In the genomic region with DNA sequence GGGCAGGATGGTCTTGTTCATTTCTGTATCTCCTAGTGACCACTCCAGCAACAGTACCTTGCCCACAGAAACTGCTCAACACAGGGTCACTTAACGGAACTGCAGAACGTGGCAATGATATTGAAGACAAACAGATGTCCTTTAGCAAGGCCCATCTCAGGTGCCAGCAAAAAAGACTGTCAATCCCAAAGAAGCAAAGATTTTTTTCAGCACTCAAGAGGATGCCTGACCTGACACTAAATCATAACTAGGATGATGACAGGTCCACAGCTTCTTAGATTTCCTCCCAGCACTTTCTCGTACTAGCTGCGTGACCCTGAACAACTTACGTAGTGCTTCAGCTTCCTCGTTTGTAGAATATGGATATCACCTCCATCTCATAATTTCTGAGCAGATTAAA, we compare ENCODE assay signal across 24 cellular contexts.
"Had no signal": no experiment of that assay in that cellular context is flagged by ENCODE, and none has a peak within 500 bp of the region (broad histone marks: within the 10 kb centered on the region; RNA-seq: fewer than 3 reads in every experiment).

No MANE protein-coding gene starts in this region.

- H3K27me3 ChIP-seq: gastroesophageal sphincter, hepatocyte, neutrophil, testis, transverse colon had no signal

- H3K27ac ChIP-seq: gastroesophageal sphincter, hepatocyte, left ventricle myocardium inferior, neutrophil, skin epidermis, testis, transverse colon had no signal

- H3K4me1 ChIP-seq: testis had no signal

- DNase-seq: activated B cell treated with CpG ODN at 0.5 μM for 24 hours; activated CD4-positive, alpha-beta T cell treated with anti-CD3 and anti-CD28 coated beads, Interleukin-2, amount 50 U/mL, for 1 hour; activated CD8-positive, alpha-beta memory T cell treated with anti-CD3 and anti-CD28 coated beads, Interleukin-2, amount 10 ng/mL, durations not matched to agents 7 days and 5 days; activated CD8-positive, alpha-beta T cell treated with anti-CD3 and anti-CD28 coated beads, Interleukin-2, amount 10 ng/mL, durations not matched to agents 7 days and 5 days; activated naive CD8-positive, alpha-beta T cell treated with anti-CD3 and anti-CD28 coated beads, Interleukin-2, amount 50 U/mL, for 24 hours; activated T-cell treated with anti-CD3 and anti-CD28 coated beads, Interleukin-2, amount 50 U/mL, for 48 hours; amygdala; caudate nucleus; cortex of kidney; effector memory CD8-positive, alpha-beta T cell; erythroblast; islet precursor cell; left ventricle myocardium inferior; stimulated activated CD4-positive, alpha-beta T cell treated with anti-CD3 and anti-CD28 coated beads, Interleukin-12 subunit alpha, Interleukin-12 subunit beta, amount 100 ng/mL, for 4 hours; stimulated activated CD4-positive, alpha-beta T cell treated with anti-CD3 and anti-CD28 coated beads, Interleukin-4, amount 100 ng/mL, for 24 hours; stimulated activated naive CD4-positive, alpha-beta T cell; testis; transverse colon had no signal

- ATAC-seq: activated CD8-positive, alpha-beta memory T cell treated with anti-CD3 and anti-CD28 coated beads, Interleukin-2, amount 10 ng/mL, durations not matched to agents 7 days and 5 days; activated CD8-positive, alpha-beta T cell treated with anti-CD3 and anti-CD28 coated beads, Interleukin-2, amount 10 ng/mL, durations not matched to agents 7 days and 5 days; activated naive CD8-positive, alpha-beta T cell treated with anti-CD3 and anti-CD28 coated beads, Interleukin-2, amount 50 U/mL, for 24 hours; effector memory CD8-positive, alpha-beta T cell; gastroesophageal sphincter; sciatic nerve had no signal

- H3K4me3 ChIP-seq: gastroesophageal sphincter, hepatocyte, left ventricle myocardium inferior, skin epidermis, testis, transverse colon had no signal

- FAIRE-seq: urothelium cell line had no signal

- H3K9me3 ChIP-seq: gastroesophageal sphincter, left ventricle myocardium inferior, neutrophil, testis, transverse colon had no signal

- H3K36me3 ChIP-seq: gastroesophageal sphincter, left ventricle myocardium inferior, neutrophil, transverse colon had no signal

- H3K4me2 ChIP-seq: hepatocyte had no signal

- H2AFZ ChIP-seq: hepatocyte had no signal
